21 cellular contexts compared by ENCODE assay signal in the genomic region with DNA sequence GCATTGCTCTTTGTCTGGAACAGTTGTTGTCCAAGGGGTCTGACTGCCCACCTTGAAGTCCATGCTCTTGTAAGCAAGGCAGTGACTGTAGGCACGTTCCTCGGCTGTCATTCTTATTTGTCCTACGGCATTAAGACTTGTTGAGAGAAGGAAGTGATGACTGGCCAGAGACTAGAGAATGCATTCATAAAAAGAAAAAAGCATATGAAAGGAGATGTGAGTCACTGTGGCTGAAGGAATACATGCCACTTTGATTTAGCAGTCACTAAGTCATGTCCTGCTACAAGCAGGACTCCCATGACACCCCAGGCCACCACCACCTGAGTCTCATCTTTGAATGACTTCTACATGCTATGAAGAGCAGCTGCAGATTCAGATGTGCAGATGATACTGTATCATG. TPM values are rescaled to one million over a fixed set of nuclear protein-coding genes. Genes with fewer than 3 reads are reported as not detected.
DNase-seq lines count a peak whose midpoint lies in the region; ATAC-seq, FAIRE-seq and TF ChIP-seq lines count a peak whose summit lies in the region.
"Had no signal": no experiment of that assay in that cellular context is flagged by ENCODE, and none has a peak within 500 bp of the region (broad histone marks: within the 10 kb centered on the region; RNA-seq: fewer than 3 reads in every experiment).

No MANE protein-coding gene starts in this region.

- H3K79me2 ChIP-seq in astrocyte (ENCODE audit: insufficient read depth, low read length): no peaks in the 10 kb centered on the region

- H3K27ac ChIP-seq in astrocyte (ENCODE audit: low read depth, low read length): no peak overlapping the region
- H3K27ac ChIP-seq in vagina: peak overlapping the region; percentile 55
- H3K27ac ChIP-seq: BLaER1, neural progenitor cell, thyroid gland had no signal

- no peak overlapping the region for H3K27ac Mint-ChIP-seq in astrocyte (ENCODE audit: unreplicated experiment)
- H3K27ac Mint-ChIP-seq in activated T-helper 17 cell treated with anti-CD3 and anti-CD28 coated beads, Interleukin-2, amount 50 U/mL, for 72 hours: no peak overlapping the region
- H3K27ac Mint-ChIP-seq: neural progenitor cell had no signal

- H3K9ac ChIP-seq in astrocyte (ENCODE audit: low read length): no peak overlapping the region
- H3K9ac ChIP-seq: BLaER1, neural progenitor cell had no signal

- peak; percentile 43 for FAIRE-seq in astrocyte (lab: Jason Lieb, UNC)
- FAIRE-seq: D721Med, H1 had no signal

- no peaks in the 10 kb centered on the region for H3K27me3 ChIP-seq in astrocyte (ENCODE audit: insufficient read depth, low read length)
- no peaks in the 10 kb centered on the region for H3K27me3 ChIP-seq in vagina
- H3K27me3 ChIP-seq: BLaER1, neural progenitor cell, thyroid gland had no signal

- DNase-seq in NOMO-1 treated with DMSO at 0.1 percent for 48 hours (lab: John Stamatoyannopoulos, UW; ENCODE audit: unreplicated experiment) (peak; percentile 17), NOMO-1 treated with dmso at 0.1 percent for 144 hours (lab: John Stamatoyannopoulos, UW; ENCODE audit: unreplicated experiment) (no peak), astrocyte (ENCODE audit: low read depth) (peak; percentile 71), fibroblast of pulmonary artery (ENCODE audit: low read depth) (peak; percentile 51), vagina (ENCODE audit: extremely low spot score in 2 of 2) (no peak), amygdala (lab: John Stamatoyannopoulos, UW) (no peak), nucleus accumbens (lab: John Stamatoyannopoulos, UW) (no peak)
- DNase-seq: 8988T; activated CD8-positive, alpha-beta memory T cell treated with anti-CD3 and anti-CD28 coated beads for 24 hours; caudate nucleus; effector CD8-positive, alpha-beta T cell; NCI-H1048; NCI-H2081 treated with DMSO at 0.1 percent for 48 hours; NCI-H524 treated with DMSO at 0.1 percent for 48 hours had no signal

- intact Hi-C loops in vagina (cut with DNase I): no loop called here

- no peak for TF ChIP-seq POLR2A in vagina (IDR thresholded peaks at IDR 0.05)

- no peaks in the 10 kb centered on the region for H4K20me1 ChIP-seq in astrocyte (ENCODE audit: insufficient read depth, low read length)
- H4K20me1 ChIP-seq: BLaER1 had no signal

- no peaks in the 10 kb centered on the region for H3K27me3 Mint-ChIP-seq in astrocyte (ENCODE audit: low read depth, unreplicated experiment)
- H3K27me3 Mint-ChIP-seq in activated T-helper 17 cell treated with anti-CD3 and anti-CD28 coated beads, Interleukin-2, amount 50 U/mL, for 72 hours: peaks cover 9% of the 10 kb centered on the region

- H3K4me3 ChIP-seq in astrocyte (ENCODE audit: insufficient read depth, low read depth, low read length) (no peak overlapping the region), fibroblast of pulmonary artery (replicated peaks; ENCODE audit: low read depth, low read length) (no peak overlapping the region), vagina (no peak overlapping the region)
- H3K4me3 ChIP-seq: BLaER1, neural progenitor cell, thyroid gland had no signal

- ATAC-seq in activated T-helper 17 cell treated with anti-CD3 and anti-CD28 coated beads, Interleukin-2, amount 50 U/mL, for 72 hours (replicated peaks): no peak
- ATAC-seq: activated CD4-positive, CD25-positive, alpha-beta regulatory T cell treated with anti-CD3 and anti-CD28 coated beads, Interleukin-2, amount 50 U/mL, for 24 hours had no signal

- peaks cover 5% of the 10 kb centered on the region for H3K36me3 Mint-ChIP-seq in astrocyte (ENCODE audit: low read depth, unreplicated experiment)
- no peaks in the 10 kb centered on the region for H3K36me3 Mint-ChIP-seq in activated T-helper 17 cell treated with anti-CD3 and anti-CD28 coated beads, Interleukin-2, amount 50 U/mL, for 72 hours (ENCODE audit: low read depth)

- H3K9me3 ChIP-seq in astrocyte (ENCODE audit: insufficient read depth, low read depth, low read length) (no peaks in the 10 kb centered on the region), vagina (no peaks in the 10 kb centered on the region)
- H3K9me3 ChIP-seq: BLaER1, thyroid gland had no signal

- H3K9me3 Mint-ChIP-seq in astrocyte (ENCODE audit: unreplicated experiment): peaks cover 5% of the 10 kb centered on the region
- no peaks in the 10 kb centered on the region for H3K9me3 Mint-ChIP-seq in activated T-helper 17 cell treated with anti-CD3 and anti-CD28 coated beads, Interleukin-2, amount 50 U/mL, for 72 hours

- no peaks in the 10 kb centered on the region for H3K36me3 ChIP-seq in astrocyte (ENCODE audit: insufficient read depth, low read length)
- no peaks in the 10 kb centered on the region for H3K36me3 ChIP-seq in vagina
- H3K36me3 ChIP-seq: BLaER1, neural progenitor cell, thyroid gland had no signal

- TF ChIP-seq CTCF in astrocyte (IDR thresholded peaks at IDR 0.05; ENCODE audit: insufficient read depth, low read depth, low read length) (no peak), fibroblast of pulmonary artery (IDR thresholded peaks at IDR 0.05; ENCODE audit: low read length, missing control alignments) (no peak), vagina (IDR thresholded peaks at IDR 0.05) (no peak)

- no peak overlapping the region for H3K4me3 Mint-ChIP-seq in astrocyte (ENCODE audit: unreplicated experiment)
- H3K4me3 Mint-ChIP-seq in activated T-helper 17 cell treated with anti-CD3 and anti-CD28 coated beads, Interleukin-2, amount 50 U/mL, for 72 hours: no peak overlapping the region
- H3K4me3 Mint-ChIP-seq: neural progenitor cell had no signal

- peak overlapping the region; percentile 51 for H3K4me2 ChIP-seq in astrocyte (ENCODE audit: low read length)
- H3K4me2 ChIP-seq: BLaER1, neural progenitor cell had no signal

- peaks cover 37% of the 10 kb centered on the region for H3K4me1 Mint-ChIP-seq in astrocyte (ENCODE audit: low read depth, unreplicated experiment)
- H3K4me1 Mint-ChIP-seq in activated T-helper 17 cell treated with anti-CD3 and anti-CD28 coated beads, Interleukin-2, amount 50 U/mL, for 72 hours: no peaks in the 10 kb centered on the region

- H2AFZ ChIP-seq in astrocyte (ENCODE audit: low read depth, low read length): no peak overlapping the region
- H2AFZ ChIP-seq: neural progenitor cell had no signal

- H3K4me1 ChIP-seq in astrocyte (ENCODE audit: insufficient read depth, low read length) (peaks cover 22% of the 10 kb centered on the region), vagina (peaks cover 46% of the 10 kb centered on the region)
- H3K4me1 ChIP-seq: BLaER1, thyroid gland had no signal

RNA-seq across cellular contexts. Expression of a gene that starts 50.5 kb away (rescaled TPM):
- total RNA-seq in astrocyte (515 and 538 TPM in 2 replicates), vagina (250 TPM)
- total RNA-seq in activated T-helper 17 cell treated with anti-CD3 and anti-CD28 coated beads, Interleukin-2, amount 50 U/mL, for 72 hours: under 1 TPM; 0.24 to 0.93 TPM

RNA-seq across cellular contexts. Expression of a gene that starts 56.2 kb away (rescaled TPM):
- total RNA-seq in astrocyte (3.7 and 4.7 TPM in 2 replicates), vagina (6.6 TPM)
- total RNA-seq in activated T-helper 17 cell treated with anti-CD3 and anti-CD28 coated beads, Interleukin-2, amount 50 U/mL, for 72 hours: under 1 TPM in 1 of 2 donors, not detected in 1; 0.56 TPM

Comparison
In these comparisons a context has a peak if more than half of its experiments do, and no peak if none do; other contexts are left out.
1. DNase-seq: peak in NOMO-1 treated with DMSO at 0.1 percent for 48 hours (single experiment), astrocyte (single experiment) and fibroblast of pulmonary artery (single experiment); none in NOMO-1 treated with dmso at 0.1 percent for 144 hours (single experiment), vagina (0 of 2), amygdala (0 of 56) and nucleus accumbens (0 of 56).
2. RNA of a gene that starts 50.5 kb away (total RNA-seq): 515 to 538 TPM in astrocyte and 250 TPM in vagina (single experiment); 0.24 to 0.93 TPM in activated T-helper 17 cell treated with anti-CD3 and anti-CD28 coated beads, Interleukin-2, amount 50 U/mL, for 72 hours; every median in the first group is over 100 times any median in the second.